Comparison of ENCODE assay signal across 18 cellular contexts in genomic region chr6:75368864-75369402, GRCh38.
DNase-seq lines count a peak whose midpoint lies in the region; ATAC-seq and TF ChIP-seq lines count a peak whose summit lies in the region.
"Had no signal": no experiment of that assay in that cellular context is flagged by ENCODE, and none has a peak within 500 bp of the region (broad histone marks: within the 10 kb centered on the region; RNA-seq: fewer than 3 reads in every experiment).

No MANE protein-coding gene starts in this region.

- H3K27me3 ChIP-seq in lung (ENCODE audit: control insufficient read depth, insufficient read depth) = no peaks in the 10 kb centered on the region
- H3K27me3 ChIP-seq: pancreas had no signal

- 80 to 87% methylated on average over 3 of the region's 3 CpGs for WGBS in lung, 2 donors

- no peak overlapping the region for H3K4me3 ChIP-seq in lung
- H3K4me3 ChIP-seq: pancreas had no signal

- peaks cover 1 to 21% of the 10 kb centered on the region in 2 donors for H3K4me1 ChIP-seq in lung (ENCODE audit: control insufficient read depth in 2 of 2, insufficient read depth in 2 of 2, low read length in 2 of 2)
- H3K4me1 ChIP-seq: pancreas had no signal

- TF ChIP-seq CTCF in lung (IDR thresholded peaks at IDR 0.05; ENCODE audit: control extremely low read depth, extremely low read depth) = no peak

- ATAC-seq in Right ventricle myocardium inferior (peak; percentile 79), lung (ENCODE audit: insufficient read depth, low FRiP score) (no peak), sciatic nerve (peak; percentile 44), GM19035 (IDR thresholded peaks at IDR 0.05; ENCODE audit: unreplicated experiment) (no peak), GM21390 (IDR thresholded peaks at IDR 0.05; ENCODE audit: unreplicated experiment) (no peak)
- ATAC-seq: naive thymus-derived CD4-positive, alpha-beta T cell had no signal

- intact Hi-C loops in Right ventricle myocardium inferior (cut with DNase I) = loop anchor here (1.0 to 5.0 kb wide), 2 partner anchors 68 to 123 kb away; no protein-coding TSS in a partner anchor
- intact Hi-C loops in cardiac septum (cut with DNase I) = loop anchor here (5.0 kb wide), 3 partner anchors 68 to 133 kb away; no protein-coding TSS in a partner anchor
- intact Hi-C loops in sciatic nerve (cut with DNase I) = no loop called here

- H3K36me3 ChIP-seq in lung (ENCODE audit: control insufficient read depth in 2 of 2, insufficient read depth in 2 of 2, low read length in 2 of 2) = no peaks in the 10 kb centered on the region
- H3K36me3 ChIP-seq: pancreas had no signal

- peak overlapping the region; percentile 67 to 82 for H3K27ac ChIP-seq in lung (ENCODE audit: low read depth in 1 of 2, low read length in 1 of 2)
- H3K27ac ChIP-seq: 22Rv1, KMS-11, pancreas had no signal

- H3K9me3 ChIP-seq in lung (ENCODE audit: control insufficient read depth in 2 of 2, insufficient read depth in 1 of 2, low read length in 1 of 2) = no peaks in the 10 kb centered on the region
- H3K9me3 ChIP-seq: pancreas had no signal

- no peak for DNase-seq in Right ventricle myocardium inferior (ENCODE audit: missing footprints)
- DNase-seq in cardiac septum (ENCODE audit: low spot score) = no peak
- no peak for DNase-seq in lung (ENCODE audit: low spot score)
- no peak for DNase-seq in sciatic nerve (ENCODE audit: low spot score)
- DNase-seq in DMS53 (lab: John Stamatoyannopoulos, UW) = no peak
- no peak for DNase-seq in putamen (ENCODE audit: low spot score)
- DNase-seq: activated T-cell treated with anti-CD3 and anti-CD28 coated beads, Interleukin-2, amount 50 U/mL, for 1 hour; CD4-positive, alpha-beta memory T cell; GDM1; HCEC 1CT; hippocampal formation; naive thymus-derived CD4-positive, alpha-beta T cell; pancreas; stimulated activated CD4-positive, alpha-beta T cell treated with anti-CD3 and anti-CD28 coated beads, Interleukin-1b, Interleukin-23, amount 100 ng/mL, for 48 hours had no signal

Comparison
In these comparisons a context has a peak if more than half of its experiments do, and no peak if none do; other contexts are left out.
1. ATAC-seq: peak in Right ventricle myocardium inferior (single experiment) and sciatic nerve (single experiment); none in lung (single experiment), GM19035 (single experiment) and GM21390 (single experiment).